Comparison of ENCODE assay signal across 8 cellular contexts in the genomic region with DNA sequence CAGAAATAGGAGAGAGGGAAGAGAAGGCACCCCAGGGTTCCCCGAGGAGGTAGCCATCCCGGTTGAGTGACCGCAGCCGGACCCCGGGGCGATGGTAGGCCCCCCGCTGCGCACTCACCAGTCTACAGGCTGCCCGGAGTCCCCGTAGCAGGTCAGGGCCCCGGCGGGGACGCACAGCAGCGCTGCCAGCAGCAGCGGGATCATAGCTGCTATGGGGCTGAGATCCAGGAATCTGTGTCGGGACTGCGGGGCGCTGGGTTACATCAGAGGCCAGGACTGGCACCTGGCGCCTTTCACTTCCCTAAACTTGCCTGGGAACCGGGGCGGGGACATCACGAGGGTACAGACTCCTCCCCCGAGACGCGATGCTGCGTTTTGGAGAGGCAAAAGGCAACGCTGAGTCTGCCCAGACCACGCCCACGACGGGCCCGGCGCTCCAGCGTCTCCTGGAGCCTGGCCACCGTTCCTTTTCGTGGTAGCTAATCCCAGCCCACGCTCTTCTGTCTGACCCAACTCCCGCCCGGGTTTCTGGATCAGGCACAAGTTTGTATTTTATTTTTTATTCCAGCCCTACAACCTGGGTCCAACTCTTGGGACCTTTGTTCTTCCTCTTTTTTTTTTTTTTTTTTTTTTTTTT. TPM values are rescaled to one million over a fixed set of nuclear protein-coding genes. Genes with fewer than 3 reads are reported as not detected.
DNase-seq lines count a peak whose midpoint lies in the region; TF ChIP-seq lines count a peak whose summit lies in the region.

A gene with protein sequence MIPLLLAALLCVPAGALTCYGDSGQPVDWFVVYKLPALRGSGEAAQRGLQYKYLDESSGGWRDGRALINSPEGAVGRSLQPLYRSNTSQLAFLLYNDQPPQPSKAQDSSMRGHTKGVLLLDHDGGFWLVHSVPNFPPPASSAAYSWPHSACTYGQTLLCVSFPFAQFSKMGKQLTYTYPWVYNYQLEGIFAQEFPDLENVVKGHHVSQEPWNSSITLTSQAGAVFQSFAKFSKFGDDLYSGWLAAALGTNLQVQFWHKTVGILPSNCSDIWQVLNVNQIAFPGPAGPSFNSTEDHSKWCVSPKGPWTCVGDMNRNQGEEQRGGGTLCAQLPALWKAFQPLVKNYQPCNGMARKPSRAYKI (minus strand): TSS at position 278 of the 637 bp plus-strand sequence. CDS start 74 bp downstream, at position 204.

- H3K4me3 ChIP-seq in CD8-positive, alpha-beta memory T cell (ENCODE audit: low read length) = peak within 1 kb of the TSS; percentile 89
- peak within 1 kb of the TSS; percentile 91 for H3K4me3 ChIP-seq in endodermal cell (ENCODE audit: low read length)

- 0 to 1% methylated on average over 33 to 38 of the region's 38 CpGs for WGBS in endodermal cell (ENCODE audit: insufficient coverage in 1 of 2, insufficient read length in 1 of 2), 2 experiments

- peak; percentile 80 to 89 (median 84) for DNase-seq in CD8-positive, alpha-beta memory T cell
- DNase-seq in GM20000 (ENCODE audit: low spot score) = peak; percentile 98
- peak; percentile 19 for DNase-seq in HT1080 (ENCODE audit: low read depth)
- peak; percentile 93 for DNase-seq in NOMO-1 treated with dmso at 0.1 percent for 144 hours (lab: John Stamatoyannopoulos, UW; ENCODE audit: unreplicated experiment)
- peak; percentile 64 for DNase-seq in activated CD8-positive, alpha-beta memory T cell treated with anti-CD3 and anti-CD28 coated beads, Interleukin-2, amount 50 U/mL, for 1 hour (ENCODE audit: extremely low read depth)
- peak; percentile 98 for DNase-seq in endodermal cell
- peak; percentile 95 for DNase-seq in mesenteric fat pad (ENCODE audit: low spot score)
- DNase-seq in stimulated activated CD8-positive, alpha-beta memory T cell treated with anti-CD3 and anti-CD28 coated beads, Interleukin-15, amount 100 ng/mL, for 24 hours (ENCODE audit: low read depth) = peak; percentile 73

- CTCF ChIA-PET in CD8-positive, alpha-beta memory T cell (lab: Charles Lee) = interaction anchor here (0.8 to 8.4 kb wide), 7 partner anchors 9 to 116 kb away, joined by 3 to 117 read pairs (median 4); no protein-coding TSS in a partner anchor

- H3K27ac Mint-ChIP-seq in CD8-positive, alpha-beta memory T cell = peak within 1 kb of the TSS; percentile 80 to 96 (median 92)
- peak within 1 kb of the TSS; percentile 93 for H3K27ac Mint-ChIP-seq in endodermal cell

- H3K27me3 Mint-ChIP-seq in CD8-positive, alpha-beta memory T cell = no peaks in the 10 kb centered on the region
- H3K27me3 Mint-ChIP-seq in endodermal cell (ENCODE audit: insufficient read depth) = peaks cover 28% of the 10 kb centered on the region

- no peaks in the 10 kb centered on the region for H3K9me3 Mint-ChIP-seq in CD8-positive, alpha-beta memory T cell
- H3K9me3 Mint-ChIP-seq in endodermal cell = peaks cover 26% of the 10 kb centered on the region

- no peaks in the 10 kb centered on the region for H3K9me3 ChIP-seq in CD8-positive, alpha-beta memory T cell (ENCODE audit: low read length)
- H3K9me3 ChIP-seq in endodermal cell (ENCODE audit: control insufficient read depth, low read length) = peaks cover 18% of the 10 kb centered on the region

- H3K36me3 Mint-ChIP-seq in CD8-positive, alpha-beta memory T cell = peaks cover 0 to 26% (median 0%) of the 10 kb centered on the region in 3 donors
- peaks cover 9% of the 10 kb centered on the region for H3K36me3 Mint-ChIP-seq in endodermal cell (ENCODE audit: low read depth)

- H3K27ac ChIP-seq in CD8-positive, alpha-beta memory T cell (ENCODE audit: low read depth, low read length) = peak within 1 kb of the TSS; percentile 83
- H3K27ac ChIP-seq in endodermal cell (ENCODE audit: low read depth, low read length) = peak within 1 kb of the TSS; percentile 32

- H3K4me1 ChIP-seq in CD8-positive, alpha-beta memory T cell (ENCODE audit: insufficient read depth, low read length) = peaks cover 17% of the 10 kb centered on the region
- H3K4me1 ChIP-seq in endodermal cell (ENCODE audit: control insufficient read depth, insufficient read depth, low read length) = no peaks in the 10 kb centered on the region

- no peaks in the 10 kb centered on the region for H3K27me3 ChIP-seq in CD8-positive, alpha-beta memory T cell (ENCODE audit: insufficient read depth, low read length, poor library complexity, severe bottlenecking)
- H3K27me3 ChIP-seq in endodermal cell (ENCODE audit: control insufficient read depth, insufficient read depth, low read length, poor library complexity, severe bottlenecking) = peaks cover 20% of the 10 kb centered on the region

- TF ChIP-seq CTCF in GM20000 (IDR thresholded peaks at IDR 0.05; ENCODE audit: extremely low read depth, missing control alignments) (no peak), endodermal cell (conservative IDR thresholded peaks at IDR 0.05) (no peak)

- peak within 1 kb of the TSS; percentile 87 to 96 (median 89) for H3K4me3 Mint-ChIP-seq in CD8-positive, alpha-beta memory T cell
- H3K4me3 Mint-ChIP-seq in endodermal cell = peak within 1 kb of the TSS; percentile 76

- peak within 1 kb of the TSS; percentile 74 for H3K9ac ChIP-seq in endodermal cell (ENCODE audit: extremely low read depth, low read length, poor library complexity, severe bottlenecking)

- H3K4me1 Mint-ChIP-seq in CD8-positive, alpha-beta memory T cell = peaks cover 23 to 39% (median 26%) of the 10 kb centered on the region in 3 donors
- H3K4me1 Mint-ChIP-seq in endodermal cell = peaks cover 3% of the 10 kb centered on the region

- peaks cover 9% of the 10 kb centered on the region for H3K36me3 ChIP-seq in CD8-positive, alpha-beta memory T cell (ENCODE audit: insufficient read depth, low read length)
- H3K36me3 ChIP-seq in endodermal cell (ENCODE audit: control insufficient read depth, insufficient read depth, low read length) = peaks cover 4% of the 10 kb centered on the region

- POLR2A ChIA-PET in CD8-positive, alpha-beta memory T cell (lab: Charles Lee) = interaction anchor here (0.7 to 2.0 kb wide), 4 partner anchors 10 to 85 kb away, joined by 3 to 8 read pairs (median 4); partner anchors contain the start of gene GCDH

RNA-seq across cellular contexts. Expression of the gene that starts here (rescaled TPM):
- 10 to 100 TPM; 20.7 to 22.4 TPM for total RNA-seq in CD8-positive, alpha-beta memory T cell
- polyA plus RNA-seq in CD8-positive, alpha-beta memory T cell = 61.6 TPM
- 0.70 and 0.74 TPM in 2 replicates for total RNA-seq in HT1080 (2014; rRNA removed; shearing (Covaris generic))
- 2.8 TPM in 2 replicates for polyA plus RNA-seq in HT1080 (2015; cell fraction: cytosol; rRNA removed)
- polyA plus RNA-seq in HT1080 (2015; cell fraction: nucleus; rRNA removed) = 2.4 and 3.2 TPM in 2 replicates
- total RNA-seq in endodermal cell (10 to 100 TPM; 20.8 to 32.3 TPM), mesenteric fat pad (28.9 TPM)
- 20.7 TPM for polyA plus RNA-seq in endodermal cell (2013, experiment 1 of 2)
- polyA plus RNA-seq in endodermal cell (2013, experiment 2 of 2) = 17.0 TPM

Comparison
In these comparisons a context has a peak if more than half of its experiments do, and no peak if none do; other contexts are left out.
1. Peak in every context shown above with its lines: DNase-seq, H3K4me3 ChIP-seq and H3K27ac ChIP-seq.
2. RNA of the gene that starts here (total RNA-seq): 20.8 to 32.3 TPM in endodermal cell, 28.9 TPM in mesenteric fat pad (single experiment) and 20.7 to 22.4 TPM in CD8-positive, alpha-beta memory T cell; 0.70 to 0.74 TPM in HT1080; every median in the first group is over 10 times any median in the second.
3. DNase-seq: peak in every context shown above with its lines; median percentile 98 in GM20000; 98 in endodermal cell; 95 in mesenteric fat pad; 93 in NOMO-1 treated with dmso at 0.1 percent for 144 hours; 84 in CD8-positive, alpha-beta memory T cell; 73 in stimulated activated CD8-positive, alpha-beta memory T cell treated with anti-CD3 and anti-CD28 coated beads, Interleukin-15, amount 100 ng/mL, for 24 hours; 64 in activated CD8-positive, alpha-beta memory T cell treated with anti-CD3 and anti-CD28 coated beads, Interleukin-2, amount 50 U/mL, for 1 hour; 19 in HT1080.